In the genomic region with DNA sequence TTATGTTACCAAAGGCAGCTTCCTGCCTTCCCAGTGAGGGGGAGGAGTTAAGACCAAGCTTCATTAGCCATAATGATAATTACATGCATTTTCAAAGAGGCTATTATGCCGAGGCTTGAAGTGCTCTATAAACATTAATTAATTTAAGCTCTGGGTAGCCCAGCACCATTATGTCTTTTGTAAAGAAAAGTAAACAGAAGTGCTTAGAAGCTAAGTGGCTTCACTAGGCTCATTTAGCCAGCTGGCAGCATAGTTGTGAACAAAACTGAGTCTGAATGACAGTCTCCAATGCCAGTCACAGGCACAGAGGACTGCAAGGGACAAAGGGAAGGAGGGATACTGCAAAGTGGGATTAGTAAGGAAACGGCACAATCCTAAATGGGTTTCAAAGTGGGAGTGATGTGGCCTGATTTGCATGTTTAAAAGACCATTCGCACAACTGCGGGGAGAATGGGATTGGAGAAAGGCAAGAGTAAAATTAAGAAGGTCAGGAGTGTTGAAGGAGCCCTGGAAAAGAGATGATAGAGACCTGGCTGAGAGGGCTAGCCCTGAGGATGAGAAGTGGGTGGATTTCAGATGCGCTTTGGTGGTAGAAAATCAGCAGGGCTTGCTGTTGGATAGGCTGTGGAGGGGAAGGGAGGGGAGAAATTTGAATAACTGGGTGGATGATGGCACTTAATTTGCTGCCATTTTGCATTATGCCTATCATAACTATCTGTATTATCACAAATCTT, we compare ENCODE assay signal across 18 cellular contexts. TPM values are rescaled to one million over a fixed set of nuclear protein-coding genes. Genes with fewer than 3 reads are reported as not detected.
DNase-seq lines count a peak whose midpoint lies in the region; ATAC-seq lines count a peak whose summit lies in the region.
"Had no signal": no experiment of that assay in that cellular context is flagged by ENCODE, and none has a peak within 500 bp of the region (broad histone marks: within the 10 kb centered on the region; RNA-seq: fewer than 3 reads in every experiment).

No MANE protein-coding gene starts in this region.

- no peak for ATAC-seq in GM18867 (IDR thresholded peaks at IDR 0.05; ENCODE audit: unreplicated experiment)
- ATAC-seq in activated T-cell treated with anti-CD3 and anti-CD28 coated beads, Interleukin-2, amount 50 U/mL, for 72 hours (replicated peaks in 1 of 2) = no peak
- ATAC-seq: gastrocnemius medialis had no signal

- peak; percentile 97 for DNase-seq in DMS153 (lab: John Stamatoyannopoulos, UW)
- peak; percentile 77 to 100 (median 90) for DNase-seq in NCI-H1417 (lab: John Stamatoyannopoulos, UW)
- peak; percentile 94 for DNase-seq in NCI-H345 (lab: John Stamatoyannopoulos, UW)
- DNase-seq in ecto neural progenitor cell (ENCODE audit: low spot score) = peak; percentile 58
- no peak for DNase-seq in NCI-H1048 (lab: John Stamatoyannopoulos, UW)
- no peak for DNase-seq in HT-29 (ENCODE audit: low spot score)
- no peak for DNase-seq in activated T-cell treated with anti-CD3 and anti-CD28 coated beads, Interleukin-2, amount 50 U/mL, for 72 hours
- DNase-seq: activated CD8-positive, alpha-beta memory T cell treated with anti-CD3 and anti-CD28 coated beads for 24 hours; activated effector memory CD4-positive, alpha-beta T cell treated with Interleukin-2 at 50 U/mL for 16 hours; gastrocnemius medialis; HFFc6; immature natural killer cell; KG1; T-helper 1 cell had no signal

- H3K27ac Mint-ChIP-seq in activated T-cell treated with anti-CD3 and anti-CD28 coated beads, Interleukin-2, amount 50 U/mL, for 72 hours = no peak overlapping the region
- H3K27ac Mint-ChIP-seq: HFFc6, immature natural killer cell, nephron had no signal

- no peaks in the 10 kb centered on the region for H3K9me3 Mint-ChIP-seq in activated T-cell treated with anti-CD3 and anti-CD28 coated beads, Interleukin-2, amount 50 U/mL, for 72 hours
- H3K9me3 Mint-ChIP-seq: HFFc6, nephron had no signal

- H3K27me3 Mint-ChIP-seq in activated T-cell treated with anti-CD3 and anti-CD28 coated beads, Interleukin-2, amount 50 U/mL, for 72 hours (ENCODE audit: low read depth) = no peaks in the 10 kb centered on the region

- no peaks in the 10 kb centered on the region for H3K36me3 Mint-ChIP-seq in activated T-cell treated with anti-CD3 and anti-CD28 coated beads, Interleukin-2, amount 50 U/mL, for 72 hours (ENCODE audit: insufficient read depth in 2 of 2)

- peaks cover 4% of the 10 kb centered on the region for H3K4me1 Mint-ChIP-seq in activated T-cell treated with anti-CD3 and anti-CD28 coated beads, Interleukin-2, amount 50 U/mL, for 72 hours (ENCODE audit: low read depth)
- H3K4me1 Mint-ChIP-seq: nephron had no signal

- H3K4me3 Mint-ChIP-seq in activated T-cell treated with anti-CD3 and anti-CD28 coated beads, Interleukin-2, amount 50 U/mL, for 72 hours = no peak overlapping the region
- H3K4me3 Mint-ChIP-seq: HFFc6, immature natural killer cell, nephron had no signal

RNA-seq across cellular contexts. Expression of a gene that starts 20.1 kb away (rescaled TPM):
- not detected in 2 replicates for total RNA-seq in HT-29 (2014; rRNA removed; shearing (Covaris generic))
- under 1 TPM; 0.23 to 0.58 TPM for total RNA-seq in activated T-cell treated with anti-CD3 and anti-CD28 coated beads, Interleukin-2, amount 50 U/mL, for 72 hours
- total RNA-seq: lung microvascular endothelial cell, NCI-H460 had no signal

Comparison
In these comparisons a context has a peak if more than half of its experiments do, and no peak if none do; other contexts are left out.
1. DNase-seq: peak in DMS153 (single experiment), NCI-H1417 (3 of 3), NCI-H345 (single experiment) and ecto neural progenitor cell (single experiment); none in NCI-H1048 (single experiment), HT-29 (single experiment) and activated T-cell treated with anti-CD3 and anti-CD28 coated beads, Interleukin-2, amount 50 U/mL, for 72 hours (0 of 2).